In genomic region chr22:36363378-36363931, GRCh38 we compare ENCODE assay signal across 9 cellular contexts. TPM values are rescaled to one million over a fixed set of nuclear protein-coding genes. Genes with fewer than 3 reads are reported as not detected.
DNase-seq lines count a peak whose midpoint lies in the region; ATAC-seq and TF ChIP-seq lines count a peak whose summit lies in the region.
"Had no signal": no experiment of that assay in that cellular context is flagged by ENCODE, and none has a peak within 500 bp of the region (broad histone marks: within the 10 kb centered on the region; RNA-seq: fewer than 3 reads in every experiment).

No MANE protein-coding gene starts in this region.

- peaks cover 96% of the 10 kb centered on the region for H3K4me1 Mint-ChIP-seq in CD14-positive monocyte
- peaks cover 65% of the 10 kb centered on the region for H3K4me1 Mint-ChIP-seq in neural crest cell

- H3K9me3 Mint-ChIP-seq in CD14-positive monocyte: no peaks in the 10 kb centered on the region
- no peaks in the 10 kb centered on the region for H3K9me3 Mint-ChIP-seq in neural crest cell

- H3K27ac Mint-ChIP-seq in CD14-positive monocyte: peak overlapping the region; percentile 83 to 93 (median 92)
- peak overlapping the region; percentile 14 for H3K27ac Mint-ChIP-seq in neural crest cell (ENCODE audit: unreplicated experiment)

- H3K4me3 Mint-ChIP-seq in CD14-positive monocyte (no peak overlapping the region), neural crest cell (no peak overlapping the region)

- DNase-seq in CD14-positive monocyte (ENCODE audit: low spot score) (no peak), NCI-H2029 (lab: John Stamatoyannopoulos, UW) (peak; percentile 54), coronary artery (ENCODE audit: low spot score) (no peak), neural crest cell (ENCODE audit: low read depth, low spot score) (no peak), Ammon's horn (ENCODE audit: low spot score) (no peak)
- no peak for DNase-seq in activated CD8-positive, alpha-beta memory T cell treated with anti-CD3 and anti-CD28 coated beads, Interleukin-2, amount 50 U/mL, for 4 hours
- DNase-seq: NCI-H524 had no signal

- H3K27me3 Mint-ChIP-seq in CD14-positive monocyte (ENCODE audit: low read depth in 3 of 3) (peaks cover 0 to 2% (median 1%) of the 10 kb centered on the region in 3 donors), neural crest cell (ENCODE audit: low read depth) (no peaks in the 10 kb centered on the region)

- peaks cover 41 to 76% of the 10 kb centered on the region in 2 donors for H3K36me3 Mint-ChIP-seq in CD14-positive monocyte
- H3K36me3 Mint-ChIP-seq in neural crest cell (ENCODE audit: low read depth): no peaks in the 10 kb centered on the region

- H3K4me3 ChIP-seq in coronary artery: peak overlapping the region; percentile 29

- ATAC-seq in GM21529 (IDR thresholded peaks at IDR 0.05; ENCODE audit: unreplicated experiment) (no peak), HG03175 (IDR thresholded peaks at IDR 0.05; ENCODE audit: unreplicated experiment) (no peak)

- intact Hi-C loops in CD14-positive monocyte (cut with micrococcal nuclease): no loop called here

- H3K27ac ChIP-seq in coronary artery: peak overlapping the region; percentile 90 to 98

- TF ChIP-seq CTCF in CD14-positive monocyte (IDR thresholded peaks at IDR 0.05) (no peak), coronary artery (IDR thresholded peaks at IDR 0.05) (no peak), neural crest cell (conservative IDR thresholded peaks at IDR 0.05) (no peak)

RNA-seq across cellular contexts. Expression of gene MYH9, which starts 24.3 kb away (rescaled TPM):
- polyA plus RNA-seq in CD14-positive monocyte: 10 to 100 TPM; 35.6 to 79.5 TPM
- 160 and 171 TPM in 2 replicates for total RNA-seq in neural crest cell
